13 cellular contexts compared by ENCODE assay signal in genomic region chrX:13794417-13794816, GRCh38. TPM values are rescaled to one million over a fixed set of nuclear protein-coding genes. Genes with fewer than 3 reads are reported as not detected.
DNase-seq lines count a peak whose midpoint lies in the region; ATAC-seq and TF ChIP-seq lines count a peak whose summit lies in the region.
"Had no signal": no experiment of that assay in that cellular context is flagged by ENCODE, and none has a peak within 500 bp of the region (broad histone marks: within the 10 kb centered on the region; RNA-seq: fewer than 3 reads in every experiment).

No MANE protein-coding gene starts in this region.

- H3K4me3 ChIP-seq in GM23338, result no peak overlapping the region
- H3K4me3 ChIP-seq: BLaER1 treated with 17β-estradiol and CSF1 and Interleukin-3, amounts not matched to agents 10 nM and 100 nM; GM12878 had no signal

- no peak for TF ChIP-seq CTCF in GM23338 (conservative IDR thresholded peaks at IDR 0.05; ENCODE audit: low read depth in 2 of 2)
- no peak for TF ChIP-seq CTCF in brain (conservative IDR thresholded peaks at IDR 0.05)

- no peaks in the 10 kb centered on the region for H4K20me1 ChIP-seq in GM23338 (replicated peaks; ENCODE audit: insufficient read depth)

- H3K36me3 Mint-ChIP-seq in GM23338 (ENCODE audit: low read depth) (peaks cover 10% of the 10 kb centered on the region; the same call in 2 of the 3 replicates), brain (peaks cover 45% of the 10 kb centered on the region)
- H3K36me3 Mint-ChIP-seq: CD4-positive, CD25-positive, alpha-beta regulatory T cell had no signal

- H3K27ac Mint-ChIP-seq in GM23338 (no peak overlapping the region), brain (peak overlapping the region; percentile 21 to 87 (median 36))
- H3K27ac Mint-ChIP-seq: CD4-positive, CD25-positive, alpha-beta regulatory T cell had no signal

- H3F3A ChIP-seq in GM23338 (replicated peaks; ENCODE audit: low read depth), result no peaks in the 10 kb centered on the region

- H3K4me3 Mint-ChIP-seq in GM23338 (no peak overlapping the region), brain (peak overlapping the region in 1 of 5 experiments; percentile 43)
- H3K4me3 Mint-ChIP-seq: CD4-positive, CD25-positive, alpha-beta regulatory T cell had no signal

- 0 out of 2 replicates have a peak overlapping the region, but pooled peaks have one; percentile 20 for H3K4me2 ChIP-seq in GM23338
- H3K4me2 ChIP-seq: BLaER1 treated with 17β-estradiol and CSF1 and Interleukin-3, amounts not matched to agents 10 nM and 100 nM had no signal

- H3K9me3 Mint-ChIP-seq in GM23338 (no peaks in the 10 kb centered on the region), brain (peaks cover 0 to 1% (median 0%) of the 10 kb centered on the region in 5 experiments)

- H3K4me1 Mint-ChIP-seq in GM23338 (peaks cover 29% of the 10 kb centered on the region), brain (peaks cover 78% of the 10 kb centered on the region)
- H3K4me1 Mint-ChIP-seq: CD4-positive, CD25-positive, alpha-beta regulatory T cell had no signal

- H3K4me1 ChIP-seq in GM23338 (ENCODE audit: insufficient read depth), result 0 out of 2 replicates have a peak, but pooled peaks cover 6% of the 10 kb centered on the region
- H3K4me1 ChIP-seq: BLaER1 treated with 17β-estradiol and CSF1 and Interleukin-3, amounts not matched to agents 10 nM and 100 nM had no signal

- H3K79me2 ChIP-seq in GM23338 (replicated peaks; ENCODE audit: insufficient read depth), result peaks cover 9% of the 10 kb centered on the region; the same call in 1 of the 2 replicates

- ATAC-seq in GM23338 (no peak), HG03571 (IDR thresholded peaks at IDR 0.05; ENCODE audit: unreplicated experiment) (no peak), HG02852 (IDR thresholded peaks at IDR 0.05; ENCODE audit: unreplicated experiment) (no peak)

- H3K27me3 ChIP-seq in GM23338 (ENCODE audit: insufficient read depth) (no peaks in the 10 kb centered on the region), layer of hippocampus (ENCODE audit: control insufficient read depth, insufficient read depth, low read length) (no peaks in the 10 kb centered on the region)

- no peak for DNase-seq in GM23338 (ENCODE audit: low spot score)
- DNase-seq in substantia nigra (lab: John Stamatoyannopoulos, UW), result no peak
- DNase-seq in activated CD8-positive, alpha-beta memory T cell treated with anti-CD3 and anti-CD28 coated beads, Interleukin-2, amount 50 U/mL, for 48 hours, result no peak
- no peak for DNase-seq in Kasumi-1 (lab: John Stamatoyannopoulos, UW)
- DNase-seq: 8988T; CD4-positive, CD25-positive, alpha-beta regulatory T cell; H7 had no signal

- no peaks in the 10 kb centered on the region for H3K9me2 ChIP-seq in GM23338 (ENCODE audit: insufficient read depth)

- H3K27me3 Mint-ChIP-seq in GM23338 (ENCODE audit: insufficient read depth, low read depth, poor library complexity) (peaks cover 5% of the 10 kb centered on the region), brain (no peaks in the 10 kb centered on the region)

- H3K36me3 ChIP-seq in GM23338 (ENCODE audit: insufficient read depth), result no peaks in the 10 kb centered on the region
- H3K36me3 ChIP-seq: BLaER1 treated with 17β-estradiol and CSF1 and Interleukin-3, amounts not matched to agents 10 nM and 100 nM had no signal

- H2AFZ ChIP-seq in GM23338, result no peak overlapping the region

- H3K27ac ChIP-seq in GM23338 (ENCODE audit: low read depth), result no peak overlapping the region
- H3K27ac ChIP-seq in layer of hippocampus (ENCODE audit: low read depth, low read length), result peak overlapping the region; percentile 21
- peak overlapping the region; percentile 59 for H3K27ac ChIP-seq in substantia nigra (ENCODE audit: low read depth, low read length, poor library complexity, severe bottlenecking)
- H3K27ac ChIP-seq: BLaER1 treated with 17β-estradiol and CSF1 and Interleukin-3, amounts not matched to agents 10 nM and 100 nM had no signal

TF ChIP-seq in GM23338, 12 proteins besides CTCF, POLR2A, EP300 and RAD21 (continues in another document):
- no peak for TF ChIP-seq ZNF462 (CRISPR knock-in tag; IDR thresholded peaks at IDR 0.05)
- no peak for TF ChIP-seq JUNB (IDR thresholded peaks at IDR 0.05; ENCODE audit: unreplicated experiment)

RNA-seq across cellular contexts. Expression of gene GPM6B, which starts 22.5 kb away (rescaled TPM):
- total RNA-seq in GM23338 (2014; rRNA removed; shearing (Covaris generic)), result 92.2 and 95.4 TPM in 2 replicates
- polyA plus RNA-seq in GM23338 (2016; fragmentation: Nextera tagmentation; extraction: Ambion mirVana) (76.4 and 82.6 TPM in 2 replicates), brain (ENCODE audit: insufficient read depth, low read depth, low replicate concordance) (228 TPM)
- total RNA-seq: CD4-positive, CD25-positive, alpha-beta regulatory T cell had no signal

RNA-seq across cellular contexts. Expression of gene OFD1, which starts 59.9 kb away (rescaled TPM):
- 21.2 and 25.4 TPM in 2 replicates for total RNA-seq in GM23338 (2014; rRNA removed; shearing (Covaris generic))
- polyA plus RNA-seq in GM23338 (2016; fragmentation: Nextera tagmentation; extraction: Ambion mirVana), result 34.1 and 55.0 TPM in 2 replicates
- 6.7 TPM for polyA plus RNA-seq in brain (ENCODE audit: insufficient read depth, low read depth, low replicate concordance)

RNA-seq across cellular contexts. Expression of gene TRAPPC2, which starts 60.0 kb away (rescaled TPM):
- 12.9 and 14.6 TPM in 2 replicates for total RNA-seq in GM23338 (2014; rRNA removed; shearing (Covaris generic))
- 11.7 and 12.2 TPM in 2 replicates for polyA plus RNA-seq in GM23338 (2016; fragmentation: Nextera tagmentation; extraction: Ambion mirVana)
- 6.6 TPM for polyA plus RNA-seq in brain (ENCODE audit: insufficient read depth, low read depth, low replicate concordance)
